ENCODE assay signal across 24 cellular contexts in genomic region chr22:26522592-26522991, GRCh38.
"Had no signal": no experiment of that assay in that cellular context is flagged by ENCODE, and none has a peak within 500 bp of the region (broad histone marks: within the 10 kb centered on the region; RNA-seq: fewer than 3 reads in every experiment).

No MANE protein-coding gene starts in this region.

- H3K9me3 Mint-ChIP-seq: activated naive CD4-positive, alpha-beta T cell treated with anti-CD3 and anti-CD28 coated beads, Interleukin-2, amount 50 U/mL, for 24 hours; activated T-helper 2 cell treated with anti-CD3 and anti-CD28 coated beads, Interferon-gamma antibody, Interleukin-2, Interleukin-4, amounts not matched to agents 10 μg/mL and 5 μg/mL and 100 μg/mL, durations not matched to agents 14 hours and 24 hours and 36 hours had no signal

- H3K4me1 Mint-ChIP-seq: activated naive CD4-positive, alpha-beta T cell treated with anti-CD3 and anti-CD28 coated beads, Interleukin-2, amount 50 U/mL, for 24 hours had no signal

- H3K4me2 ChIP-seq: SK-N-SH had no signal

- H3K4me3 ChIP-seq: SJCRH30 had no signal

- DNase-seq: activated CD4-positive, alpha-beta T cell treated with anti-CD3 and anti-CD28 coated beads for 48 hours; activated CD4-positive, alpha-beta T cell treated with anti-CD3 and anti-CD28 coated beads, Interleukin-2, amount 50 U/mL, for 48 hours; activated CD4-positive, CD25-positive, alpha-beta regulatory T cell treated with anti-CD3 and anti-CD28 coated beads, Interleukin-2, amount 50 U/mL, for 72 hours; activated T-cell treated with anti-CD3 and anti-CD28 coated beads for 4 hours; activated T-cell treated with anti-CD3 and anti-CD28 coated beads, Interleukin-2, amount 50 U/mL, for 48 hours; IMR-90; Kasumi-1; KBM-7; NCI-H1105 treated with DMSO at 0.1 percent for 48 hours; NCI-H1436 treated with DMSO at 0.1 percent for 48 hours; NCI-H187; NCI-H2081; NCI-H510A treated with DMSO at 0.1 percent for 48 hours; NCI-H69; NK-92 treated with Interleukin-12 subunit alpha and Interleukin-12 subunit beta, amount 100 ng/mL, for 24 hours; OCI-M1; RPMI8226; SJCRH30; SK-N-SH; T-helper 1 cell had no signal

- H3K9me3 ChIP-seq: SJCRH30, SK-N-SH had no signal

- H3K36me3 ChIP-seq: SJCRH30 had no signal

- H3K27me3 Mint-ChIP-seq: activated naive CD4-positive, alpha-beta T cell treated with anti-CD3 and anti-CD28 coated beads, Interleukin-2, amount 50 U/mL, for 24 hours had no signal

- H3K27me3 ChIP-seq: SJCRH30 had no signal

- ATAC-seq: Panc1, Right ventricle myocardium inferior had no signal

- H3K27ac Mint-ChIP-seq: activated naive CD4-positive, alpha-beta T cell treated with anti-CD3 and anti-CD28 coated beads, Interleukin-2, amount 50 U/mL, for 24 hours; activated T-helper 2 cell treated with anti-CD3 and anti-CD28 coated beads, Interferon-gamma antibody, Interleukin-2, Interleukin-4, amounts not matched to agents 10 μg/mL and 5 μg/mL and 100 μg/mL, durations not matched to agents 14 hours and 24 hours and 36 hours had no signal

- H3K4me3 Mint-ChIP-seq: activated naive CD4-positive, alpha-beta T cell treated with anti-CD3 and anti-CD28 coated beads, Interleukin-2, amount 50 U/mL, for 24 hours had no signal

- H3K9ac ChIP-seq: SK-N-SH had no signal

- H3K27ac ChIP-seq: SJCRH30 had no signal
